In the genomic region with DNA sequence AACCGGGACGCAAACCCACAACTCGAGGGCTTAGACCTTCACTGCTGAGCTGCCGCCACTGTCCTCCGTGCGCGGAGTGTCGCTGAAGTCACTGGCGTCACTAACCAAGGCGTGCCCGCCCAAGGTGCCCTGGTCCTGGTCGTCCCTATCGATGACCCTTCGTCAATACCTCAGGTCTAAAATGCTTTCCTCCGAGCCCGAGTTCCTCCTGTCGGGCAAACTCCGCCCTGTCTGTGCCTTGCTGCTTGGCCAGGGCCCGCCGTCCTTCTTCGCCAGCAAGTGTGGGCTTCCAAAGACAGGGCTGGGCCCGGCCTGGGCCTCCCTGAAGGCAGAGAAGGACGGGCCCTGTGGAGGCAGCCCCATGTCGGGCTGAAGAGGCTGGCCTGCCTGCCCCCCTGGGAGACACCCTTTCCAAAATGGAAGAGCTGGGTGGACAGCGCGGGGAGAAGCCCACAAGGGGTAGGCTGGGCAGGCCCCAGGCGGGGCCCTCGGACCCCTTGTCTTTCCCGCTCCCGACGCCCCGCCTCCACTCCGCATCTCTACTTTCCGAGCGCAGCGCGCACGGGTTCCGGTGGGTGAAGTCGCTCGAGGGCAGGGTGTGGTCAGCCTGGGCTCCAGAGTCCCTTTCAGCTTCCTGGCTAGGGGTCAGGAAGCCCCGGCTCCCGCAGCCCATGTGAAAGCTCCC, we compare ENCODE assay signal across 28 cellular contexts. TPM values are rescaled to one million over a fixed set of nuclear protein-coding genes. Genes with fewer than 3 reads are reported as not detected.
A peak's percentile ranks its signal among the peaks of the same experiment; 100 is the strongest.
DNase-seq lines count a peak whose midpoint lies in the region; ATAC-seq, FAIRE-seq and TF ChIP-seq lines count a peak whose summit lies in the region.
"Had no signal": no experiment of that assay in that cellular context is flagged by ENCODE, and none has a peak within 500 bp of the region (broad histone marks: within the 10 kb centered on the region; RNA-seq: fewer than 3 reads in every experiment).

No MANE protein-coding gene starts in this region.

- H3K4me1 Mint-ChIP-seq in endothelial cell (ENCODE audit: unreplicated experiment) (peaks cover 3% of the 10 kb centered on the region), nephron progenitor cell (no peaks in the 10 kb centered on the region)
- H3K4me1 Mint-ChIP-seq: mesothelial cell of epicardium had no signal

- FAIRE-seq in frontal cortex (lab: Jason Lieb, UNC): no peak
- FAIRE-seq: A204.1, GM12891 had no signal

- H3K27ac ChIP-seq in heart left ventricle (peak overlapping the region in 11 of 12 donors; percentile 25 to 65 (median 49)), right atrium auricular region (peak overlapping the region in 1 of 2 donors; percentile 8), upper lobe of right lung (no peak overlapping the region)
- H3K27ac ChIP-seq: cardiac muscle cell, parathyroid adenoma, SK-N-MC, VCaP had no signal

- H3K36me3 ChIP-seq in heart left ventricle (peaks cover 0 to 28% (median 6%) of the 10 kb centered on the region in 9 donors), right atrium auricular region (peaks cover 5% of the 10 kb centered on the region), upper lobe of right lung (peaks cover 5% of the 10 kb centered on the region)
- H3K36me3 ChIP-seq: cardiac muscle cell had no signal

- H3K9me3 ChIP-seq in heart left ventricle (peaks cover 0 to 21% (median 3%) of the 10 kb centered on the region in 12 donors), right atrium auricular region (peaks cover 0 to 3% of the 10 kb centered on the region in 2 donors), upper lobe of right lung (peaks cover 5% of the 10 kb centered on the region)

- H3K4me1 ChIP-seq in heart left ventricle (peaks cover 0 to 26% (median 12%) of the 10 kb centered on the region in 12 donors), right atrium auricular region (no peaks in the 10 kb centered on the region), upper lobe of right lung (no peaks in the 10 kb centered on the region)
- H3K4me1 ChIP-seq: parathyroid adenoma had no signal

- TF ChIP-seq CTCF in heart left ventricle (IDR thresholded peaks at IDR 0.05) (no peak), right atrium auricular region (IDR thresholded peaks at IDR 0.05) (no peak), endothelial cell (IDR thresholded peaks at IDR 0.05; ENCODE audit: unreplicated experiment) (no peak), nephron progenitor cell (IDR thresholded peaks at IDR 0.05) (no peak), upper lobe of right lung (IDR thresholded peaks at IDR 0.05) (no peak)

- H3K4me3 Mint-ChIP-seq in endothelial cell (ENCODE audit: unreplicated experiment) (peak overlapping the region; percentile 50), nephron progenitor cell (no peak overlapping the region)
- H3K4me3 Mint-ChIP-seq: activated naive CD4-positive, alpha-beta T cell treated with anti-CD3 and anti-CD28 coated beads, Interleukin-2, amount 10 ng/mL, durations not matched to agents 7 days and 5 days; mesothelial cell of epicardium had no signal

- peak in 3 of 4 donors; percentile 3 to 23 (median 20) for ATAC-seq in heart left ventricle
- ATAC-seq in upper lobe of right lung: peak; percentile 11
- no peak for ATAC-seq in HG03196 (IDR thresholded peaks at IDR 0.05; ENCODE audit: unreplicated experiment)
- ATAC-seq: activated T-cell treated with anti-CD3 and anti-CD28 coated beads, Interleukin-2, amount 50 U/mL, for 72 hours had no signal

- WGBS in heart left ventricle, 4 donors: 74 to 93% (median 89%) methylated on average over 32 to 43 of the region's 43 CpGs

- H3K27ac Mint-ChIP-seq in endothelial cell (ENCODE audit: unreplicated experiment) (no peak overlapping the region), nephron progenitor cell (peak overlapping the region; percentile 81)
- H3K27ac Mint-ChIP-seq: dendritic cell treated with granulocyte-macrophage colony-stimulating factor and Interleukin-4, amounts not matched to agents 40 ng/mL and 50 ng/mL, for 4 days; mesothelial cell of epicardium had no signal

- no peaks in the 10 kb centered on the region for H3K27me3 ChIP-seq in heart left ventricle
- no peaks in the 10 kb centered on the region for H3K27me3 ChIP-seq in right atrium auricular region
- no peaks in the 10 kb centered on the region for H3K27me3 ChIP-seq in upper lobe of right lung
- H3K27me3 ChIP-seq: cardiac muscle cell, sigmoid colon had no signal

- H3K4me3 ChIP-seq in heart left ventricle (peak overlapping the region in 6 of 12 donors; percentile 15 to 30 (median 24)), right atrium auricular region (no peak overlapping the region), upper lobe of right lung (no peak overlapping the region)
- H3K4me3 ChIP-seq: cardiac muscle cell, SK-N-MC had no signal

- peaks cover 54% of the 10 kb centered on the region for H3K36me3 Mint-ChIP-seq in endothelial cell (ENCODE audit: low read depth, unreplicated experiment)
- peaks cover 90% of the 10 kb centered on the region for H3K36me3 Mint-ChIP-seq in nephron progenitor cell (ENCODE audit: low read depth)

- H3K27me3 Mint-ChIP-seq in endothelial cell (ENCODE audit: unreplicated experiment): peaks cover 15% of the 10 kb centered on the region
- H3K27me3 Mint-ChIP-seq in nephron progenitor cell (ENCODE audit: low read depth, poor library complexity): no peaks in the 10 kb centered on the region

- DNase-seq in heart left ventricle (peak in 2 of 5 donors; percentile 26 to 54), right atrium auricular region (ENCODE audit: low spot score) (no peak), endothelial cell (ENCODE audit: low spot score) (no peak), nephron progenitor cell (no peak), upper lobe of right lung (no peak), SIG-M5 treated with dmso at 0.1 percent for 504 hours (lab: John Stamatoyannopoulos, UW; ENCODE audit: unreplicated experiment) (no peak), frontal cortex (ENCODE audit: low spot score in 2 of 2) (no peak)
- DNase-seq: activated CD4-positive, alpha-beta T cell treated with anti-CD3 and anti-CD28 coated beads, Interleukin-2, amount 10 ng/mL, durations not matched to agents 7 days and 5 days; activated naive CD4-positive, alpha-beta T cell treated with anti-CD3 and anti-CD28 coated beads, Interleukin-2, amount 10 ng/mL, durations not matched to agents 7 days and 5 days; activated T-cell treated with anti-CD3 and anti-CD28 coated beads, Interleukin-2, amount 50 U/mL, for 72 hours; amygdala; DND-41; HCEC 1CT; NCI-H1092 treated with DMSO at 0.1 percent for 48 hours; NCI-H1930; NCI-H748 treated with DMSO at 0.1 percent for 48 hours; stimulated activated CD4-positive, alpha-beta T cell treated with anti-CD3 and anti-CD28 coated beads, Interleukin-15, amount 100 ng/mL, for 24 hours; T-helper 2 cell had no signal

- intact Hi-C loops in heart left ventricle (cut with DNase I): loop anchor here in 1 of 10 donors (10.0 kb wide), 1 partner anchor 192 kb away; no protein-coding TSS in a partner anchor
- intact Hi-C loops in upper lobe of right lung (cut with DNase I): no loop called here

- peaks cover 7% of the 10 kb centered on the region for H3K9me3 Mint-ChIP-seq in endothelial cell (ENCODE audit: unreplicated experiment)
- H3K9me3 Mint-ChIP-seq in nephron progenitor cell: peaks cover 71% of the 10 kb centered on the region

- no peak for TF ChIP-seq POLR2A in heart left ventricle (IDR thresholded peaks at IDR 0.05)

RNA-seq across cellular contexts. Expression of a gene that starts 13.4 kb away (rescaled TPM):
- total RNA-seq in heart left ventricle (10 to 100 TPM; 22.4 to 52.1 (median 28.4) TPM), right atrium auricular region (10 to 100 TPM; 24.3 to 27.1 TPM), endothelial cell (ENCODE audit: unreplicated experiment) (36.2 TPM), upper lobe of right lung (41.0 TPM), frontal cortex (35.9 TPM)
- 10 to 100 TPM in 1 of 2 donors, 1 to 10 TPM in 1; 8.5 to 21.4 TPM for polyA plus RNA-seq in heart left ventricle
